12 cellular contexts compared by ENCODE assay signal in the genomic region with DNA sequence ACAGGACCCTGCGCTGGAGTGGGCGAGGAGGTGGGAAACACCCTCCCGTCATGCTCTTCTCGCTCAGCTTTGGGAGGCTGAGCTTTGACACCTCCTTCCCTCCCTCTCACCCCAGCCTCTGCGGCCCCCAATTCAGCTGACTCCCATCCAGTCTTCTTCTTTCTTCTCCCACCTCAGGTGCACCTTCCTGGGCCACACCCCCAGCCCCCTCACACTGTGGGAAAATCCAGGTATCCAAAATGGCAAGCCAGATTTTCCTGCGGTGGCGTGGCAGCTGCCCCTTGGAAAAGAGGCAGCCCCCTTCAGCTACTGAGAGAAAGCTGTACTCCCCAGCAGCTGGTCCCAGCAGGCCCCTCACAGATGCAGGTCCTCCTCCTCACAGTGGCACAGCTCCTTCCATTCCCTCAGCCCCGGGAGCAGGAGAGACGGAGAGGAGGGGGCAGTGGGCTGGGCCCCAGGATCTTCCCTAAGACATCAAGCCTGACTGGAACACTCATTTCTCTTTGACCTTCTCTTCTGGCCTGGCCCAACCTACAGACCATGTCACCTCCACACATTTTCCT.
DNase-seq lines count a peak whose midpoint lies in the region; ATAC-seq and TF ChIP-seq lines count a peak whose summit lies in the region.
"Had no signal": no experiment of that assay in that cellular context is flagged by ENCODE, and none has a peak within 500 bp of the region (broad histone marks: within the 10 kb centered on the region; RNA-seq: fewer than 3 reads in every experiment).

No MANE protein-coding gene starts in this region.

- H3K4me1 ChIP-seq in BLaER1 (peaks cover 17% of the 10 kb centered on the region), ascending aorta (peaks cover 29 to 51% of the 10 kb centered on the region in 2 donors), gastrocnemius medialis (peaks cover 42 to 44% of the 10 kb centered on the region in 2 donors), Peyer's patch (peaks cover 0 to 23% (median 0%) of the 10 kb centered on the region in 4 donors)

- in situ Hi-C loops in gastrocnemius medialis (cut with MboI; ENCODE audit: low sequenced_read_pairs in 4 of 4) = loop anchor here in 1 of 4 donors (5.0 kb wide), 1 partner anchor 72 kb away; the partner anchor contains the start of gene ATP2B4

- H3K27ac ChIP-seq in BLaER1 (peak overlapping the region; percentile 5; the same call in 1 of the 2 replicates), ascending aorta (peak overlapping the region; percentile 95 to 99), gastrocnemius medialis (peak overlapping the region; percentile 81 to 88 (median 85)), Peyer's patch (peak overlapping the region in 2 of 4 donors; percentile 52 to 75)
- H3K27ac ChIP-seq: C4-2B had no signal

- no peaks in the 10 kb centered on the region for H4K20me1 ChIP-seq in BLaER1

- peak overlapping the region; percentile 64 for H3K4me2 ChIP-seq in BLaER1

- no peaks in the 10 kb centered on the region for H3K36me3 ChIP-seq in BLaER1
- no peaks in the 10 kb centered on the region for H3K36me3 ChIP-seq in ascending aorta
- no peaks in the 10 kb centered on the region for H3K36me3 ChIP-seq in gastrocnemius medialis
- H3K36me3 ChIP-seq in Peyer's patch = no peaks in the 10 kb centered on the region

- no peak for TF ChIP-seq CTCF in ascending aorta (IDR thresholded peaks at IDR 0.05)
- no peak for TF ChIP-seq CTCF in gastrocnemius medialis (IDR thresholded peaks at IDR 0.05 in 4 of 5, conservative IDR thresholded peaks at IDR 0.05 in 1 of 5)
- TF ChIP-seq CTCF in Peyer's patch (IDR thresholded peaks at IDR 0.05) = no peak

- no peaks in the 10 kb centered on the region for H3K27me3 ChIP-seq in BLaER1
- no peaks in the 10 kb centered on the region for H3K27me3 ChIP-seq in ascending aorta
- H3K27me3 ChIP-seq in gastrocnemius medialis = no peaks in the 10 kb centered on the region
- H3K27me3 ChIP-seq in Peyer's patch = no peaks in the 10 kb centered on the region

- H3K9me3 ChIP-seq in BLaER1 (no peaks in the 10 kb centered on the region), ascending aorta (no peaks in the 10 kb centered on the region), gastrocnemius medialis (no peaks in the 10 kb centered on the region), Peyer's patch (no peaks in the 10 kb centered on the region)

- 0 out of 2 replicates have a peak overlapping the region, but pooled peaks have one; percentile 22 for H3K9ac ChIP-seq in BLaER1

- TF ChIP-seq POLR2A in gastrocnemius medialis (IDR thresholded peaks at IDR 0.05) (no peak), Peyer's patch (IDR thresholded peaks at IDR 0.05) (no peak)

- no peak for DNase-seq in ascending aorta (ENCODE audit: low spot score in 2 of 2)
- peak; percentile 29 for DNase-seq in iPS-NIHi11 (ENCODE audit: low spot score)
- DNase-seq in gastrocnemius medialis = no peak
- no peak for DNase-seq in Peyer's patch
- no peak for DNase-seq in NCI-H774 (lab: John Stamatoyannopoulos, UW)
- DNase-seq in NCI-H1092 (lab: John Stamatoyannopoulos, UW) = no peak
- DNase-seq: activated CD4-positive, CD25-positive, alpha-beta regulatory T cell; activated naive CD4-positive, alpha-beta T cell treated with Interleukin-2 at 50 U/mL for 16 hours; NCI-H1694 treated with DMSO at 0.1 percent for 48 hours had no signal

- intact Hi-C loops in ascending aorta (cut with DNase I) (loop anchor here (1.0 to 5.0 kb wide), 6 partner anchors 17 to 283 kb away; partner anchors contain the start of genes ZBED6 and ZC3H11A), gastrocnemius medialis (cut with DNase I; ENCODE audit: low total_unique reads) (loop anchor here (2.0 to 5.0 kb wide), 2 partner anchors 71 to 278 kb away; partner anchors contain the start of gene ATP2B4)

- H3K4me3 ChIP-seq in BLaER1 (no peak overlapping the region), ascending aorta (peak overlapping the region in 1 of 2 donors; percentile 35), gastrocnemius medialis (no peak overlapping the region), Peyer's patch (no peak overlapping the region)

- ATAC-seq in gastrocnemius medialis (no peak), HG02870 (IDR thresholded peaks at IDR 0.05; ENCODE audit: unreplicated experiment) (no peak)
